8 cellular contexts compared by ENCODE assay signal in the genomic region with DNA sequence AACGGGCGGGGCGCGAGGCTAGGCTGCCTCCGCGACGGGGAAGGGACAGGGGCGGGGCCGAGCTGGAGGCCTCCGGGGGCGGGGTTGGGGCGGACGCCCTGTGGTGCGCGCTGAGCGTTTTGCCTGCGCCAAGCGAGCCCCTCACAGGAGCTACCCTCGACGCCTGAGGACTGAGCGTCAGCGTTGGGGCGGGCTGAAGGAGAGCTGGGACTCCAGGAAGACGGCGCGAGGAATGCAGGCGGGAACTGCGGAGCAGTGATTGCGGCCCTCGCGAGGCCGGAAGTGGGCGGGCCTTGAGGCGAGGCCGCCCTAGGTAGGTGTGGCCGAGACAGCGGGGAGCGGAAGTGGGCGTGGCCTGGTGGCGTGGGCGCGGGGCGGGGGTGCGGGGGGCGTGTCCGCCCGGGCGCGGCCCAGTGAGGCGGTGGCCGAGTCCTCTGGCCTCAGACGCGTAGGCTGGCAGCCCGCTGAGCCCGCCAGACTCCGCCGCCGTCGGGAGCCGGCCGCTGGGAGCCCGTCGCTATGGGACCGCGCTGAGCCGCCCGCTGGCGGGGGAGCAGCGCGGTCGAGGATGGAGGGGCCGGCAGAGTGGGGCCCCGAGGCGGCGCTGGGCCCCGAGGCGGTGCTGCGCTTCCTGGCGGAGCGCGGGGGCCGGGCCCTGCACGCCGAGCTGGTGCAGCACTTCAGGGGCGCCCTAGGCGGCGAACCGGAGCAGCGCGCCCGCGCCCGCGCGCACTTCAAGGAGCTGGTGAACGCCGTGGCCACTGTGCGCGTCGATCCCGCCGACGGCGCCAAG. TPM values are rescaled to one million over a fixed set of nuclear protein-coding genes. Genes with fewer than 3 reads are reported as not detected.
DNase-seq lines count a peak whose midpoint lies in the region; ATAC-seq and TF ChIP-seq lines count a peak whose summit lies in the region.

A gene (minus strand): TSS at position 45 of the 793 bp plus-strand sequence. CDS start 139 bp downstream, outside the sequence.
A gene with protein sequence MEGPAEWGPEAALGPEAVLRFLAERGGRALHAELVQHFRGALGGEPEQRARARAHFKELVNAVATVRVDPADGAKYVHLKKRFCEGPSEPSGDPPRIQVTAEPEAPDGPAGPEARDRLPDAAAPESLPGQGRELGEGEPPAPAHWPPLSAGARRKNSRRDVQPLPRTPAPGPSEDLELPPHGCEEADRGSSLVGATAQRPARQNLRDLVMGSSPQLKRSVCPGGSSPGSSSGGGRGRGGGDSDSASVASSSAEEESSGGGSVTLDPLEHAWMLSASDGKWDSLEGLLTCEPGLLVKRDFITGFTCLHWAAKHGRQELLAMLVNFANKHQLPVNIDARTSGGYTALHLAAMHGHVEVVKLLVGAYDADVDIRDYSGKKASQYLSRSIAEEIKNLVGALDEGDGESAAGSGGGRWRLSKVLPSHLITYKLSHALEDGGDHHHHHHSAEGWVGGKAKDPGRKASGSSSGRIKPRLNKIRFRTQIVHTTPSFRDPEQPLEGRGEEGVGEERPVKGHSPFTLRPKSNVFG (plus strand): TSS at position 443 of the 793 bp plus-strand sequence. CDS start 126 bp downstream, at position 569.

- POLR2A ChIA-PET in activated CD4-positive, alpha-beta T cell treated with anti-CD3 and anti-CD28 coated beads, Interleukin-2, amount 10 ng/mL, durations not matched to agents 7 days and 5 days (lab: Charles Lee), result no interaction called here

- H3K36me3 Mint-ChIP-seq in activated CD4-positive, alpha-beta T cell treated with anti-CD3 and anti-CD28 coated beads, Interleukin-2, amount 10 ng/mL, durations not matched to agents 7 days and 5 days (ENCODE audit: low read depth), result no peaks in the 10 kb centered on the region

- TF ChIP-seq CTCF in GM13976 (IDR thresholded peaks at IDR 0.05; ENCODE audit: borderline replicate concordance, control extremely low read depth, extremely low read depth, insufficient read depth, missing control alignments), result no peak

- H3K4me3 Mint-ChIP-seq in activated CD4-positive, alpha-beta T cell treated with anti-CD3 and anti-CD28 coated beads, Interleukin-2, amount 10 ng/mL, durations not matched to agents 7 days and 5 days, result peak within 1 kb of the TSS; percentile 79

- ATAC-seq in HG02938 (IDR thresholded peaks at IDR 0.05; ENCODE audit: unreplicated experiment), result peak; percentile 74
- ATAC-seq in left colon, result peak; percentile 85
- ATAC-seq in HG03457 (IDR thresholded peaks at IDR 0.05; ENCODE audit: unreplicated experiment), result no peak

- in situ Hi-C loops in GM13976 (cut with MboI; ENCODE audit: low sequenced_read_pairs, unreplicated experiment), result no loop called here

- peaks cover 16% of the 10 kb centered on the region for H3K4me1 Mint-ChIP-seq in activated CD4-positive, alpha-beta T cell treated with anti-CD3 and anti-CD28 coated beads, Interleukin-2, amount 10 ng/mL, durations not matched to agents 7 days and 5 days

- H3K9me3 Mint-ChIP-seq in activated CD4-positive, alpha-beta T cell treated with anti-CD3 and anti-CD28 coated beads, Interleukin-2, amount 10 ng/mL, durations not matched to agents 7 days and 5 days, result no peaks in the 10 kb centered on the region

- CTCF ChIA-PET in activated CD4-positive, alpha-beta T cell treated with anti-CD3 and anti-CD28 coated beads, Interleukin-2, amount 10 ng/mL, durations not matched to agents 7 days and 5 days (lab: Charles Lee), result interaction anchor here (1.2 kb wide), 1 partner anchor 47 kb away, joined by 3 read pairs; no protein-coding TSS in a partner anchor

- DNase-seq in GM13976 (ENCODE audit: low spot score) (peak; percentile 91), NCI-H2196 (lab: John Stamatoyannopoulos, UW; ENCODE audit: unreplicated experiment) (peak; percentile 94), cortex of kidney (lab: John Stamatoyannopoulos, UW) (peak; percentile 81), left colon (peak; percentile 95 to 97)
- DNase-seq in activated CD4-positive, alpha-beta T cell treated with anti-CD3 and anti-CD28 coated beads, Interleukin-2, amount 10 ng/mL, durations not matched to agents 7 days and 5 days, result peak; percentile 80
- peak; percentile 30 to 58 for DNase-seq in stimulated activated CD4-positive, alpha-beta T cell treated with anti-CD3 and anti-CD28 coated beads, Interleukin-1b, Interleukin-23, amount 100 ng/mL, for 1 hour (ENCODE audit: low read depth in 2 of 2)

- peaks cover 74% of the 10 kb centered on the region for H3K27me3 Mint-ChIP-seq in activated CD4-positive, alpha-beta T cell treated with anti-CD3 and anti-CD28 coated beads, Interleukin-2, amount 10 ng/mL, durations not matched to agents 7 days and 5 days

- intact Hi-C loops in left colon (cut with DNase I, micrococcal nuclease), result no loop called here

- H3K27ac Mint-ChIP-seq in activated CD4-positive, alpha-beta T cell treated with anti-CD3 and anti-CD28 coated beads, Interleukin-2, amount 10 ng/mL, durations not matched to agents 7 days and 5 days, result peak within 1 kb of the TSS; percentile 80

RNA-seq across cellular contexts. Expression of the first gene that starts in this region (rescaled TPM):
- 1 to 10 TPM; 1.7 to 1.8 TPM for total RNA-seq in activated CD4-positive, alpha-beta T cell treated with anti-CD3 and anti-CD28 coated beads, Interleukin-2, amount 10 ng/mL, durations not matched to agents 7 days and 5 days
- total RNA-seq in left colon, result 10 to 100 TPM; 77.1 to 80.8 TPM

RNA-seq across cellular contexts. Expression of the second gene that starts in this region (rescaled TPM):
- total RNA-seq in activated CD4-positive, alpha-beta T cell treated with anti-CD3 and anti-CD28 coated beads, Interleukin-2, amount 10 ng/mL, durations not matched to agents 7 days and 5 days, result under 1 TPM; 0.25 to 0.27 TPM
- 10 to 100 TPM; 42.4 to 55.8 TPM for total RNA-seq in left colon

Comparison
In these comparisons a context has a peak if more than half of its experiments do, and no peak if none do; other contexts are left out.
1. RNA of the first gene that starts in this region (total RNA-seq): 77.1 to 80.8 TPM in left colon; 1.7 to 1.8 TPM in activated CD4-positive, alpha-beta T cell treated with anti-CD3 and anti-CD28 coated beads, Interleukin-2, amount 10 ng/mL, durations not matched to agents 7 days and 5 days; every median in the first group is over 10 times any median in the second.
2. RNA of the second gene that starts in this region (total RNA-seq): 42.4 to 55.8 TPM in left colon; 0.25 to 0.27 TPM in activated CD4-positive, alpha-beta T cell treated with anti-CD3 and anti-CD28 coated beads, Interleukin-2, amount 10 ng/mL, durations not matched to agents 7 days and 5 days; every median in the first group is over 10 times any median in the second.
3. DNase-seq: peak in every context shown above with its lines; median percentile 96 in left colon; 94 in NCI-H2196; 91 in GM13976; 81 in cortex of kidney; 80 in activated CD4-positive, alpha-beta T cell treated with anti-CD3 and anti-CD28 coated beads, Interleukin-2, amount 10 ng/mL, durations not matched to agents 7 days and 5 days; 44 in stimulated activated CD4-positive, alpha-beta T cell treated with anti-CD3 and anti-CD28 coated beads, Interleukin-1b, Interleukin-23, amount 100 ng/mL, for 1 hour.